Comparison of ENCODE assay signal across 24 cellular contexts in genomic region chr10:62657244-62657835, GRCh38.
"Had no signal": no experiment of that assay in that cellular context is flagged by ENCODE, and none has a peak within 500 bp of the region (broad histone marks: within the 10 kb centered on the region; RNA-seq: fewer than 3 reads in every experiment).

No MANE protein-coding gene starts in this region.

- H3K4me3 Mint-ChIP-seq: memory B cell, natural killer cell, type B pancreatic cell had no signal

- H3K27ac ChIP-seq: dorsolateral prefrontal cortex, gastrocnemius medialis, heart left ventricle, hepatocyte, pancreas, right lobe of liver, stomach, tibial artery had no signal

- H3K9me3 ChIP-seq: gastrocnemius medialis, heart left ventricle, pancreas, right lobe of liver, stomach, tibial artery had no signal

- H3K27me3 Mint-ChIP-seq: memory B cell, type B pancreatic cell had no signal

- H3K36me3 Mint-ChIP-seq: natural killer cell, type B pancreatic cell had no signal

- ATAC-seq: gastrocnemius medialis, heart left ventricle, left lobe of liver, natural killer cell, pancreas had no signal

- H3K27me3 ChIP-seq: dorsolateral prefrontal cortex, gastrocnemius medialis, heart left ventricle, hepatocyte, pancreas, right lobe of liver, stomach had no signal

- H3K36me3 ChIP-seq: gastrocnemius medialis, heart left ventricle, pancreas, right lobe of liver, stomach, tibial artery had no signal

- H3K4me1 ChIP-seq: gastrocnemius medialis, pancreas, right lobe of liver, stomach had no signal

- DNase-seq: cortex of kidney; dorsolateral prefrontal cortex; effector CD4-positive, alpha-beta T cell; foreskin fibroblast; gastrocnemius medialis; kidney; natural killer cell; occipital lobe; right lobe of liver; stimulated activated CD4-positive, alpha-beta T cell treated with anti-CD3 and anti-CD28 coated beads, Interleukin-12 subunit alpha, Interleukin-12 subunit beta, amount 100 ng/mL, for 4 hours; stimulated activated CD4-positive, alpha-beta T cell treated with anti-CD3 and anti-CD28 coated beads, Interleukin-1b, Interleukin-23, amount 100 ng/mL, for 48 hours; stimulated activated CD4-positive, alpha-beta T cell treated with anti-CD3 and anti-CD28 coated beads, Interleukin-4, amount 100 ng/mL, for 1 hour; stimulated activated CD8-positive, alpha-beta memory T cell treated with anti-CD3 and anti-CD28 coated beads, Interleukin-4, amount 100 ng/mL, for 48 hours; stimulated activated naive CD4-positive, alpha-beta T cell treated with Interleukin-2 at 50 U/mL for 16 hours; stomach; tibial artery had no signal

- H3K9me3 Mint-ChIP-seq: natural killer cell, type B pancreatic cell had no signal

- H3K4me3 ChIP-seq: dorsolateral prefrontal cortex, gastrocnemius medialis, heart left ventricle, hepatocyte, lung, pancreas, right lobe of liver, smooth muscle cell, stomach, tibial artery had no signal

- H3K27ac Mint-ChIP-seq: memory B cell, natural killer cell, type B pancreatic cell had no signal
